Comparison of ENCODE assay signal across 8 cellular contexts in the genomic region with DNA sequence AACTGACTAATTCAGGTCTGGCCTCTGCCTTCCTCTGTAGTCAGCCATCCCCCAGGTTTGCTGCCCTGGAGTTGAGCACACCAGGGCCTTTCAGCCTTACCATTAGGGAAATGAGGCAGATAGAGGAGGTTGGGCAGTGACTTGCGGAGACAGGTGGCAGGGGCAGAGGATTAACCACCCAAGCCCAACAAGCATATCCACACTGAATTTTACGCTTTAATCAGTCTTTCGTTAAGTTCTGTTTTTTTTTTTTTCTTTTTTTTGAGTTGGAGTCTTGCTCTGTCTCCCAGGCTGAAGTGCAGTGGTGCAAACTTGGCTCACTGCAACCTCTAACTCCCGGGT.
DNase-seq lines count a peak whose midpoint lies in the region; ATAC-seq, FAIRE-seq and TF ChIP-seq lines count a peak whose summit lies in the region.

No MANE protein-coding gene starts in this region.

- H3K4me3 ChIP-seq in endothelial cell of umbilical vein (replicated peaks in 1 of 3; ENCODE audit: insufficient read depth in 1 of 3, low read depth in 1 of 3, low read length in 3 of 3), result no peak overlapping the region

- H3K9me3 ChIP-seq in endothelial cell of umbilical vein (replicated peaks; ENCODE audit: control insufficient read depth, insufficient read depth, low read length), result no peaks in the 10 kb centered on the region

- H3K9me1 ChIP-seq in endothelial cell of umbilical vein (replicated peaks; ENCODE audit: control insufficient read depth, extremely low read depth, insufficient read depth, low read length), result no peaks in the 10 kb centered on the region

- no TSS peak for BruUV-seq in endothelial cell of umbilical vein (replicated peaks; lab: Mats Ljungman, UMichigan)

- peak overlapping the region; percentile 44 for H3K27ac ChIP-seq in endothelial cell of umbilical vein (ENCODE audit: insufficient read depth, low read depth, low read length)

- H3K9ac ChIP-seq in endothelial cell of umbilical vein (replicated peaks; ENCODE audit: extremely low read depth, insufficient read depth, low read length), result no peak overlapping the region

- POLR2A ChIA-PET in endothelial cell of umbilical vein (lab: Charles Lee), result interaction anchor here (1.2 kb wide), 1 partner anchor 27 kb away, joined by 3 read pairs; no protein-coding TSS in a partner anchor

- dilution Hi-C loops in endothelial cell of umbilical vein (cut with MboI; ENCODE audit: extremely low pct_ligation_motif_present, low sequenced_read_pairs), result no loop called here

- no peak overlapping the region for H2AFZ ChIP-seq in endothelial cell of umbilical vein (ENCODE audit: low read depth, low read length)

- H3K36me3 ChIP-seq in endothelial cell of umbilical vein (ENCODE audit: control insufficient read depth in 2 of 2, extremely low read depth in 1 of 2, insufficient read depth in 2 of 2, low read length in 2 of 2), result no peaks in the 10 kb centered on the region

- ATAC-seq in GM18520 (IDR thresholded peaks at IDR 0.05; ENCODE audit: unreplicated experiment) (peak; percentile 77), HG02571 (IDR thresholded peaks at IDR 0.05; ENCODE audit: unreplicated experiment) (peak; percentile 76)

- TF ChIP-seq POLR2A in endothelial cell of umbilical vein (IDR thresholded peaks at IDR 0.05; ENCODE audit: low read depth, low read length), result no peak

- H3K4me2 ChIP-seq in endothelial cell of umbilical vein (ENCODE audit: insufficient read depth, low read length), result no peak overlapping the region

- no peaks in the 10 kb centered on the region for H3K27me3 ChIP-seq in endothelial cell of umbilical vein (ENCODE audit: control insufficient read depth in 2 of 2, insufficient read depth in 2 of 2, low read length in 2 of 2)

- no peak for TF ChIP-seq CTCF in endothelial cell of umbilical vein (IDR thresholded peaks at IDR 0.05; ENCODE audit: extremely low read depth in 1 of 2, insufficient read depth in 1 of 2, low read depth in 1 of 2, low read length in 2 of 2)

- no peaks in the 10 kb centered on the region for H4K20me1 ChIP-seq in endothelial cell of umbilical vein (replicated peaks; ENCODE audit: control insufficient read depth, extremely low read depth, insufficient read depth, low read length)

- peaks cover 16% of the 10 kb centered on the region for H3K4me1 ChIP-seq in endothelial cell of umbilical vein (ENCODE audit: control insufficient read depth, extremely low read depth, insufficient read depth, low read length)

- intact Hi-C loops in endothelial cell of umbilical vein (cut with micrococcal nuclease), result no loop called here

- CTCF ChIA-PET in endothelial cell of umbilical vein (lab: Charles Lee), result interaction anchor here (1.3 to 1.4 kb wide), 2 partner anchors 12 to 27 kb away, joined by 4 to 5 read pairs; no protein-coding TSS in a partner anchor

- no peaks in the 10 kb centered on the region for H3K79me2 ChIP-seq in endothelial cell of umbilical vein (ENCODE audit: control insufficient read depth, insufficient read depth, low read length)

- DNase-seq in NCI-H69 (lab: John Stamatoyannopoulos, UW) (peak; percentile 18), endothelial cell of umbilical vein (ENCODE audit: low read depth, low spot score) (no peak), GOT3 (lab: John Stamatoyannopoulos, UW) (no peak), DMS153 (lab: John Stamatoyannopoulos, UW) (no peak), mucosa of gallbladder (ENCODE audit: low spot score) (no peak), NCI-H345 treated with DMSO at 0.1 percent for 48 hours (lab: John Stamatoyannopoulos, UW; ENCODE audit: unreplicated experiment) (no peak)

- no peak for FAIRE-seq in endothelial cell of umbilical vein (lab: Jason Lieb, UNC)

TF ChIP-seq in endothelial cell of umbilical vein, 7 proteins besides CTCF, POLR2A, EP300 and RAD21:
- TF ChIP-seq MYC (IDR thresholded peaks at IDR 0.05; ENCODE audit: low read depth, low read length) (no peak), FOS (IDR thresholded peaks at IDR 0.05; ENCODE audit: borderline replicate concordance, insufficient read depth, low read length) (no peak), POLR2AphosphoS5 (IDR thresholded peaks at IDR 0.05; ENCODE audit: insufficient read depth, low read depth, low read length) (no peak), JUN (IDR thresholded peaks at IDR 0.05; ENCODE audit: borderline replicate concordance, insufficient read depth, insufficient read length, low read depth) (no peak), GATA2 (IDR thresholded peaks at IDR 0.05; ENCODE audit: insufficient read depth, insufficient read length, low read depth, low read length) (no peak), EZH2 (IDR thresholded peaks at IDR 0.05; ENCODE audit: borderline replicate concordance, low read depth, low read length, severe bottlenecking) (no peak)
- TF ChIP-seq, protein P1, sequence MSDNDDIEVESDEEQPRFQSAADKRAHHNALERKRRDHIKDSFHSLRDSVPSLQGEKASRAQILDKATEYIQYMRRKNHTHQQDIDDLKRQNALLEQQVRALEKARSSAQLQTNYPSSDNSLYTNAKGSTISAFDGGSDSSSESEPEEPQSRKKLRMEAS (IDR thresholded peaks at IDR 0.05; ENCODE audit: insufficient read depth, insufficient read length), result no peak
TF ChIP-seq in endothelial cell of umbilical vein: peak in this region for 0.
